Comparison of ENCODE assay signal across 8 cellular contexts in genomic region chr6:15245361-15246216, GRCh38. TPM values are rescaled to one million over a fixed set of nuclear protein-coding genes. Genes with fewer than 3 reads are reported as not detected.
DNase-seq lines count a peak whose midpoint lies in the region; ATAC-seq, FAIRE-seq and TF ChIP-seq lines count a peak whose summit lies in the region.

TSS of gene JARID2 (plus strand) at chr6:15246069. CDS start at chr6:15246540, 471 bp downstream.

- H4K20me1 ChIP-seq in Loucy (ENCODE audit: insufficient read depth, low read length, poor library complexity, severe bottlenecking) = peaks cover 38% of the 10 kb centered on the region

- peak within 1 kb of the TSS; percentile 97 for H3K9ac ChIP-seq in Loucy (ENCODE audit: low read depth, low read length, poor library complexity, severe bottlenecking)

- H3K27ac Mint-ChIP-seq in activated T-helper 2 cell treated with anti-CD3 and anti-CD28 coated beads, Interferon-gamma antibody, Interleukin-2, Interleukin-4, amounts not matched to agents 10 μg/mL and 5 μg/mL and 100 μg/mL, durations not matched to agents 14 hours and 24 hours and 36 hours = peak within 1 kb of the TSS; percentile 99
- H3K27ac Mint-ChIP-seq in natural killer cell = peak within 1 kb of the TSS; percentile 93 to 99

- peak; percentile 71 for ATAC-seq in RWPE2 (ENCODE audit: low read depth)
- ATAC-seq in natural killer cell = peak; percentile 53 to 78 (median 62)

- intact Hi-C loops in activated T-helper 2 cell treated with anti-CD3 and anti-CD28 coated beads, Interferon-gamma antibody, Interleukin-2, Interleukin-4, amounts not matched to agents 10 μg/mL and 5 μg/mL and 100 μg/mL, durations not matched to agents 14 hours and 24 hours and 36 hours (cut with micrococcal nuclease) = loop anchor here (1.0 to 10.0 kb wide), 11 partner anchors 61 to 1121 kb away; no protein-coding TSS in a partner anchor
- intact Hi-C loops in natural killer cell (cut with micrococcal nuclease) = loop anchor here (2.0 to 5.0 kb wide), 6 partner anchors 53 to 1128 kb away; partner anchors contain the start of gene CD83

- FAIRE-seq in H54 (lab: Jason Lieb, UNC) = peak; percentile 78

- H3K4me3 ChIP-seq in Loucy (ENCODE audit: low read length, poor library complexity, severe bottlenecking) (peak within 1 kb of the TSS; percentile 99), RWPE2 (ENCODE audit: severe bottlenecking) (peak within 1 kb of the TSS; percentile 74), fibroblast of mammary gland (ENCODE audit: control insufficient read depth, low read depth, low read length) (peak within 1 kb of the TSS; percentile 76)

- no peaks in the 10 kb centered on the region for H3K36me3 ChIP-seq in Loucy (ENCODE audit: insufficient read depth, low read length)
- H3K36me3 ChIP-seq in RWPE2 (ENCODE audit: low read depth) = no peaks in the 10 kb centered on the region

- H3K9me2 ChIP-seq in Loucy (replicated peaks; ENCODE audit: low read depth, low read length) = no peaks in the 10 kb centered on the region

- peak within 1 kb of the TSS; percentile 73 for H3K27ac ChIP-seq in RWPE2 (ENCODE audit: poor library complexity, severe bottlenecking)

- H3K4me2 ChIP-seq in Loucy (ENCODE audit: low read depth, low read length, poor library complexity, severe bottlenecking) = peak within 1 kb of the TSS; percentile 72

- no peaks in the 10 kb centered on the region for H3K27me3 Mint-ChIP-seq in activated T-helper 2 cell treated with anti-CD3 and anti-CD28 coated beads, Interferon-gamma antibody, Interleukin-2, Interleukin-4, amounts not matched to agents 10 μg/mL and 5 μg/mL and 100 μg/mL, durations not matched to agents 14 hours and 24 hours and 36 hours (ENCODE audit: low read depth)
- H3K27me3 Mint-ChIP-seq in natural killer cell (ENCODE audit: low read depth in 2 of 2) = no peaks in the 10 kb centered on the region

- peaks cover 30% of the 10 kb centered on the region for H3K4me1 Mint-ChIP-seq in activated T-helper 2 cell treated with anti-CD3 and anti-CD28 coated beads, Interferon-gamma antibody, Interleukin-2, Interleukin-4, amounts not matched to agents 10 μg/mL and 5 μg/mL and 100 μg/mL, durations not matched to agents 14 hours and 24 hours and 36 hours (ENCODE audit: low read depth)
- H3K4me1 Mint-ChIP-seq in natural killer cell = peaks cover 39 to 41% of the 10 kb centered on the region in 2 donors

- H3F3A ChIP-seq in Loucy (ENCODE audit: low read depth) = peaks cover 12% of the 10 kb centered on the region

- peaks cover 61% of the 10 kb centered on the region for H3K79me2 ChIP-seq in Loucy (ENCODE audit: insufficient read depth, low read length)

- peak within 1 kb of the TSS; percentile 99 for H3K4me3 Mint-ChIP-seq in activated T-helper 2 cell treated with anti-CD3 and anti-CD28 coated beads, Interferon-gamma antibody, Interleukin-2, Interleukin-4, amounts not matched to agents 10 μg/mL and 5 μg/mL and 100 μg/mL, durations not matched to agents 14 hours and 24 hours and 36 hours (ENCODE audit: low read depth)
- H3K4me3 Mint-ChIP-seq in natural killer cell = peak within 1 kb of the TSS; percentile 100

- TF ChIP-seq POLR2A in H54 (IDR thresholded peaks at IDR 0.05; ENCODE audit: low read depth, low read length) = peak; percentile 24; the same call in 1 of the 2 replicates

- H3K9me3 Mint-ChIP-seq in activated T-helper 2 cell treated with anti-CD3 and anti-CD28 coated beads, Interferon-gamma antibody, Interleukin-2, Interleukin-4, amounts not matched to agents 10 μg/mL and 5 μg/mL and 100 μg/mL, durations not matched to agents 14 hours and 24 hours and 36 hours = no peaks in the 10 kb centered on the region
- no peaks in the 10 kb centered on the region for H3K9me3 Mint-ChIP-seq in natural killer cell

- H3K27me3 ChIP-seq in Loucy (ENCODE audit: insufficient read depth, low read length, poor library complexity, severe bottlenecking) (peaks cover 19% of the 10 kb centered on the region), RWPE2 (ENCODE audit: insufficient read depth, poor library complexity, severe bottlenecking) (no peaks in the 10 kb centered on the region)

- no peaks in the 10 kb centered on the region for H3K9me3 ChIP-seq in Loucy (ENCODE audit: insufficient read depth, low read depth, low read length)
- no peaks in the 10 kb centered on the region for H3K9me3 ChIP-seq in RWPE2 (ENCODE audit: severe bottlenecking)

- peaks cover 20% of the 10 kb centered on the region for H3K4me1 ChIP-seq in Loucy (ENCODE audit: insufficient read depth, low read length, poor library complexity, severe bottlenecking)
- H3K4me1 ChIP-seq in RWPE2 (ENCODE audit: insufficient read depth, poor library complexity, severe bottlenecking) = peaks cover 6% of the 10 kb centered on the region

- TF ChIP-seq CTCF in Loucy (conservative IDR thresholded peaks at IDR 0.05; ENCODE audit: low read length) (no peak; the same call in 1 of the 2 replicates), RWPE2 (IDR thresholded peaks at IDR 0.05; ENCODE audit: poor library complexity, severe bottlenecking) (no peak), fibroblast of mammary gland (conservative IDR thresholded peaks at IDR 0.05; ENCODE audit: control insufficient read depth, insufficient read depth, low read depth, low read length) (no peak), natural killer cell (IDR thresholded peaks at IDR 0.05) (no peak)

- peak within 1 kb of the TSS; percentile 85 for H2AFZ ChIP-seq in Loucy (ENCODE audit: low read length)

- H3K36me3 Mint-ChIP-seq in activated T-helper 2 cell treated with anti-CD3 and anti-CD28 coated beads, Interferon-gamma antibody, Interleukin-2, Interleukin-4, amounts not matched to agents 10 μg/mL and 5 μg/mL and 100 μg/mL, durations not matched to agents 14 hours and 24 hours and 36 hours (ENCODE audit: low read depth) = peaks cover 37% of the 10 kb centered on the region
- H3K36me3 Mint-ChIP-seq in natural killer cell = peaks cover 6% of the 10 kb centered on the region

- peak; percentile 97 for DNase-seq in ELF-1 (ENCODE audit: low read depth, low spot score)
- peak; percentile 98 for DNase-seq in H54 (ENCODE audit: insufficient read length, low spot score)
- DNase-seq in RWPE2 (ENCODE audit: low spot score) = peak; percentile 97
- DNase-seq in activated T-helper 2 cell treated with anti-CD3 and anti-CD28 coated beads, Interferon-gamma antibody, Interleukin-2, Interleukin-4, amounts not matched to agents 10 μg/mL and 5 μg/mL and 100 μg/mL, durations not matched to agents 14 hours and 24 hours and 36 hours (ENCODE audit: low spot score) = peak; percentile 93
- peak; percentile 96 for DNase-seq in fibroblast of mammary gland (ENCODE audit: low read depth)
- peak; percentile 88 for DNase-seq in natural killer cell
- peak; percentile 86 to 98 (median 95) for DNase-seq in stimulated activated naive CD4-positive, alpha-beta T cell (lab: John Stamatoyannopoulos, UW)

RNA-seq across cellular contexts. Expression of gene JARID2, which starts in this region (rescaled TPM):
- 55.9 and 57.7 TPM in 2 replicates for total RNA-seq in activated T-helper 2 cell treated with anti-CD3 and anti-CD28 coated beads, Interferon-gamma antibody, Interleukin-2, Interleukin-4, amounts not matched to agents 10 μg/mL and 5 μg/mL and 100 μg/mL, durations not matched to agents 14 hours and 24 hours and 36 hours
- total RNA-seq in natural killer cell = 10 to 100 TPM; 49.9 to 60.9 (median 60.5) TPM

Comparison
In these comparisons a context has a peak if more than half of its experiments do, and no peak if none do; other contexts are left out.
1. Peak in every context shown above with its lines: DNase-seq, ATAC-seq, H3K4me3 ChIP-seq and H3K27ac ChIP-seq.